Comparison of ENCODE assay signal across 10 cellular contexts in the genomic region with DNA sequence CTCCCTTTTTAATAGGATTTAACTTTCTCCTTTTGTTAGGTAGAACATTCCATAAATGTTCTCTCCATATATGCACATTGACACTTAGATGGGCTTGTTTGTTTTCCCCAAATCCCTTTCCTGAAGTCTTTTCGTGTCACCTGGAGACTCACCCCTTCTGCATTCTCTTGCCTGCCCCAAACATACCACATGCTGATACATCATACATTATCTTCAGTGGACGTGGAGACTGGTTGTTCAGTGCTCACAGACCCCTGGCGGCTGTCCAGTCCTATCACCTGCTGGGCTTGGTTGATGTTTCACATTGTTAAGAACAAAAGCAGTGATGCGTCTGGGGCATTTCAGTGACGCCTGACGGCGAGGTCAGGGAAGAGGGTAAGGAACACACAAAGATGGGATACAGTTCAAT. TPM values are rescaled to one million over a fixed set of nuclear protein-coding genes. Genes with fewer than 3 reads are reported as not detected.
DNase-seq lines count a peak whose midpoint lies in the region; ATAC-seq and TF ChIP-seq lines count a peak whose summit lies in the region.
"Had no signal": no experiment of that assay in that cellular context is flagged by ENCODE, and none has a peak within 500 bp of the region (broad histone marks: within the 10 kb centered on the region; RNA-seq: fewer than 3 reads in every experiment).

No MANE protein-coding gene starts in this region.

- peaks cover 55% of the 10 kb centered on the region for H3K4me1 Mint-ChIP-seq in brain

- ATAC-seq in HG02970 (IDR thresholded peaks at IDR 0.05; ENCODE audit: low FRiP score, unreplicated experiment) (no peak), GM21717 (IDR thresholded peaks at IDR 0.05; ENCODE audit: unreplicated experiment) (no peak)

- H3K4me3 Mint-ChIP-seq in brain = peak overlapping the region in 4 of 5 experiments; percentile 27 to 80 (median 51)

- H3K27me3 Mint-ChIP-seq in brain = peaks cover 8% of the 10 kb centered on the region

- H3K27ac Mint-ChIP-seq in brain = peak overlapping the region; percentile 96 to 98 (median 97)

- no peaks in the 10 kb centered on the region for H3K36me3 Mint-ChIP-seq in brain

- TF ChIP-seq CTCF in brain (conservative IDR thresholded peaks at IDR 0.05) = peak in 1 of 2 experiments; percentile 26

- no peaks in the 10 kb centered on the region for H3K9me3 Mint-ChIP-seq in brain

- DNase-seq in DMS 273 (lab: John Stamatoyannopoulos, UW; ENCODE audit: unreplicated experiment) (peak; percentile 31), DMS 273 treated with DMSO at 0.1 percent for 48 hours (lab: John Stamatoyannopoulos, UW) (no peak), NCI-H2029 treated with DMSO at 0.1 percent for 48 hours (lab: John Stamatoyannopoulos, UW) (peak; percentile 64), renal cortical epithelial cell (ENCODE audit: low read depth) (peak; percentile 76), ureter (ENCODE audit: low spot score) (no peak)
- DNase-seq: NCI-H1048; stimulated activated CD4-positive, alpha-beta T cell treated with anti-CD3 and anti-CD28 coated beads, Interleukin-12 subunit alpha, Interleukin-12 subunit beta, amount 100 ng/mL, for 4 hours had no signal

RNA-seq across cellular contexts. Expression of gene FMOD, which starts 22.2 kb away (rescaled TPM):
- 7.9 TPM for polyA plus RNA-seq in brain (ENCODE audit: insufficient read depth, low read depth, low replicate concordance)
- total RNA-seq in renal cortical epithelial cell (1.7 TPM in 1 of 2 replicates, not detected in the other), ureter (59.0 TPM)

RNA-seq across cellular contexts. Expression of gene BTG2, which starts 23.4 kb away (rescaled TPM):
- 117 TPM for polyA plus RNA-seq in brain (ENCODE audit: insufficient read depth, low read depth, low replicate concordance)
- total RNA-seq in renal cortical epithelial cell = 12.7 and 54.3 TPM in 2 replicates
- total RNA-seq in ureter = 199 TPM

Comparison
In these comparisons a context has a peak if more than half of its experiments do, and no peak if none do; other contexts are left out.
1. DNase-seq: peak in DMS 273 (single experiment), NCI-H2029 treated with DMSO at 0.1 percent for 48 hours (single experiment) and renal cortical epithelial cell (single experiment); none in DMS 273 treated with DMSO at 0.1 percent for 48 hours (single experiment) and ureter (single experiment).
2. RNA of gene FMOD, which starts 22.2 kb away (total RNA-seq): 59.0 TPM in ureter (single experiment); 1.7 TPM in renal cortical epithelial cell; every median in the first group is over 10 times any median in the second.